In genomic region chr1:109910963-109911798, GRCh38 we compare ENCODE assay signal across 8 cellular contexts. TPM values are rescaled to one million over a fixed set of nuclear protein-coding genes. Genes with fewer than 3 reads are reported as not detected.
A peak's percentile ranks its signal among the peaks of the same experiment; 100 is the strongest.
DNase-seq lines count a peak whose midpoint lies in the region; ATAC-seq and TF ChIP-seq lines count a peak whose summit lies in the region.

No MANE protein-coding gene starts in this region.

- no peaks in the 10 kb centered on the region for H3K36me3 ChIP-seq in WERI-Rb-1

- CTCF ChIA-PET in activated CD4-positive, alpha-beta T cell treated with anti-CD3 and anti-CD28 coated beads for 36 hours (lab: Charles Lee), result interaction anchor here (0.9 to 2.2 kb wide), 3 partner anchors 9 to 134 kb away, joined by 3 to 7 read pairs (median 4); no protein-coding TSS in a partner anchor

- H3K9me3 ChIP-seq in WERI-Rb-1 (ENCODE audit: severe bottlenecking), result no peaks in the 10 kb centered on the region

- peak overlapping the region; percentile 85 for H3K27ac Mint-ChIP-seq in activated CD4-positive, alpha-beta T cell treated with anti-CD3 and anti-CD28 coated beads for 36 hours
- peak overlapping the region; percentile 89 to 95 for H3K27ac Mint-ChIP-seq in effector memory CD8-positive, alpha-beta T cell
- peak overlapping the region; percentile 17 to 69 for H3K27ac Mint-ChIP-seq in natural killer cell treated with Interleukin-12 subunit alpha and Interleukin-12 subunit beta and Interleukin-15 and Interleukin-18, amount 100 ng/mL, for 72 hours

- H3K9me3 Mint-ChIP-seq in activated CD4-positive, alpha-beta T cell treated with anti-CD3 and anti-CD28 coated beads for 36 hours (ENCODE audit: low read depth), result no peaks in the 10 kb centered on the region
- no peaks in the 10 kb centered on the region for H3K9me3 Mint-ChIP-seq in effector memory CD8-positive, alpha-beta T cell
- H3K9me3 Mint-ChIP-seq in natural killer cell treated with Interleukin-12 subunit alpha and Interleukin-12 subunit beta and Interleukin-15 and Interleukin-18, amount 100 ng/mL, for 72 hours, result no peaks in the 10 kb centered on the region

- TF ChIP-seq CTCF in WERI-Rb-1 (IDR thresholded peaks at IDR 0.05; ENCODE audit: low read depth, low read length), result no peak

- intact Hi-C loops in activated CD4-positive, alpha-beta T cell treated with anti-CD3 and anti-CD28 coated beads for 36 hours (cut with DNase I, micrococcal nuclease), result loop anchor here (1.0 to 5.0 kb wide), 3 partner anchors 47 to 134 kb away; no protein-coding TSS in a partner anchor

- H3K4me3 Mint-ChIP-seq in activated CD4-positive, alpha-beta T cell treated with anti-CD3 and anti-CD28 coated beads for 36 hours, result peak overlapping the region; percentile 78
- peak overlapping the region; percentile 91 for H3K4me3 Mint-ChIP-seq in effector memory CD8-positive, alpha-beta T cell
- peak overlapping the region; percentile 87 for H3K4me3 Mint-ChIP-seq in natural killer cell treated with Interleukin-12 subunit alpha and Interleukin-12 subunit beta and Interleukin-15 and Interleukin-18, amount 100 ng/mL, for 72 hours

- peaks cover 2% of the 10 kb centered on the region for H3K27me3 Mint-ChIP-seq in activated CD4-positive, alpha-beta T cell treated with anti-CD3 and anti-CD28 coated beads for 36 hours
- no peaks in the 10 kb centered on the region for H3K27me3 Mint-ChIP-seq in effector memory CD8-positive, alpha-beta T cell
- H3K27me3 Mint-ChIP-seq in natural killer cell treated with Interleukin-12 subunit alpha and Interleukin-12 subunit beta and Interleukin-15 and Interleukin-18, amount 100 ng/mL, for 72 hours, result peaks cover 41 to 52% of the 10 kb centered on the region in 2 donors

- DNase-seq in activated CD4-positive, alpha-beta T cell treated with anti-CD3 and anti-CD28 coated beads for 36 hours, result peak; percentile 42
- DNase-seq in activated CD4-positive, alpha-beta T cell treated with anti-CD3 and anti-CD28 coated beads for 1 hour, result no peak
- DNase-seq in WERI-Rb-1, result peak; percentile 25
- DNase-seq in effector memory CD8-positive, alpha-beta T cell, result peak in 1 of 3 experiments; percentile 5
- DNase-seq in natural killer cell treated with Interleukin-12 subunit alpha and Interleukin-12 subunit beta and Interleukin-15 and Interleukin-18, amount 100 ng/mL, for 72 hours (ENCODE audit: low spot score), result no peak
- DNase-seq in GDM1 (lab: John Stamatoyannopoulos, UW), result no peak
- no peak for DNase-seq in COR-L47 (lab: John Stamatoyannopoulos, UW)

- no peak overlapping the region for H3K27ac ChIP-seq in WERI-Rb-1

- POLR2A ChIA-PET in activated CD4-positive, alpha-beta T cell treated with anti-CD3 and anti-CD28 coated beads for 36 hours (lab: Charles Lee), result interaction anchor here (0.6 to 1.3 kb wide), 3 partner anchors 73 to 693 kb away, joined by 3 to 4 read pairs (median 3); partner anchors contain the start of gene AHCYL1

- ATAC-seq in activated CD4-positive, alpha-beta T cell treated with anti-CD3 and anti-CD28 coated beads for 36 hours, result peak; percentile 5
- peak; percentile 31 for ATAC-seq in effector memory CD8-positive, alpha-beta T cell (replicated peaks)
- peak in 1 of 2 donors; percentile 37 for ATAC-seq in natural killer cell treated with Interleukin-12 subunit alpha and Interleukin-12 subunit beta and Interleukin-15 and Interleukin-18, amount 100 ng/mL, for 72 hours
- no peak for ATAC-seq in GM21447 (IDR thresholded peaks at IDR 0.05; ENCODE audit: unreplicated experiment)

- H3K36me3 Mint-ChIP-seq in activated CD4-positive, alpha-beta T cell treated with anti-CD3 and anti-CD28 coated beads for 36 hours (ENCODE audit: low read depth), result peaks cover 18% of the 10 kb centered on the region
- H3K36me3 Mint-ChIP-seq in effector memory CD8-positive, alpha-beta T cell (ENCODE audit: insufficient read depth), result peaks cover 15% of the 10 kb centered on the region
- no peaks in the 10 kb centered on the region for H3K36me3 Mint-ChIP-seq in natural killer cell treated with Interleukin-12 subunit alpha and Interleukin-12 subunit beta and Interleukin-15 and Interleukin-18, amount 100 ng/mL, for 72 hours

- peaks cover 52% of the 10 kb centered on the region for H3K4me1 Mint-ChIP-seq in activated CD4-positive, alpha-beta T cell treated with anti-CD3 and anti-CD28 coated beads for 36 hours
- peaks cover 50 to 51% of the 10 kb centered on the region in 2 donors for H3K4me1 Mint-ChIP-seq in effector memory CD8-positive, alpha-beta T cell (ENCODE audit: low read depth in 2 of 2)
- peaks cover 30 to 46% of the 10 kb centered on the region in 2 donors for H3K4me1 Mint-ChIP-seq in natural killer cell treated with Interleukin-12 subunit alpha and Interleukin-12 subunit beta and Interleukin-15 and Interleukin-18, amount 100 ng/mL, for 72 hours (ENCODE audit: low read depth in 2 of 2)

- peak overlapping the region; percentile 63 for H3K4me3 ChIP-seq in WERI-Rb-1 (ENCODE audit: low read depth, low read length)

- H3K27me3 ChIP-seq in WERI-Rb-1 (ENCODE audit: insufficient read depth, low read depth, severe bottlenecking), result peaks cover 9% of the 10 kb centered on the region

RNA-seq across cellular contexts. Expression of gene CSF1, which starts 0.5 kb away (rescaled TPM):
- 10 to 100 TPM; 37.7 to 44.8 TPM for total RNA-seq in activated CD4-positive, alpha-beta T cell treated with anti-CD3 and anti-CD28 coated beads for 36 hours
- 10 to 100 TPM in 1 of 2 donors, 1 to 10 TPM in 1; 5.6 to 24.1 TPM for total RNA-seq in natural killer cell treated with Interleukin-12 subunit alpha and Interleukin-12 subunit beta and Interleukin-15 and Interleukin-18, amount 100 ng/mL, for 72 hours

Comparison
In these comparisons a context has a peak if more than half of its experiments do, and no peak if none do; other contexts are left out.
1. DNase-seq: peak in activated CD4-positive, alpha-beta T cell treated with anti-CD3 and anti-CD28 coated beads for 36 hours (single experiment) and WERI-Rb-1 (single experiment); none in activated CD4-positive, alpha-beta T cell treated with anti-CD3 and anti-CD28 coated beads for 1 hour (single experiment), natural killer cell treated with Interleukin-12 subunit alpha and Interleukin-12 subunit beta and Interleukin-15 and Interleukin-18, amount 100 ng/mL, for 72 hours (single experiment), GDM1 (single experiment) and COR-L47 (single experiment).
2. Peak in every context shown above with its lines, with median percentiles within 50 percentile points of each other: H3K27ac Mint-ChIP-seq and H3K4me3 Mint-ChIP-seq.